In genomic region chr15:64144565-64145281, GRCh38 we compare ENCODE assay signal across 1 cellular context.
TF ChIP-seq lines count a peak whose summit lies in the region.

No MANE protein-coding gene starts in this region.

TF ChIP-seq in WTC11, 78 proteins besides CTCF, POLR2A, EP300 and RAD21 (continued from another document):
- TF ChIP-seq, protein P1, sequence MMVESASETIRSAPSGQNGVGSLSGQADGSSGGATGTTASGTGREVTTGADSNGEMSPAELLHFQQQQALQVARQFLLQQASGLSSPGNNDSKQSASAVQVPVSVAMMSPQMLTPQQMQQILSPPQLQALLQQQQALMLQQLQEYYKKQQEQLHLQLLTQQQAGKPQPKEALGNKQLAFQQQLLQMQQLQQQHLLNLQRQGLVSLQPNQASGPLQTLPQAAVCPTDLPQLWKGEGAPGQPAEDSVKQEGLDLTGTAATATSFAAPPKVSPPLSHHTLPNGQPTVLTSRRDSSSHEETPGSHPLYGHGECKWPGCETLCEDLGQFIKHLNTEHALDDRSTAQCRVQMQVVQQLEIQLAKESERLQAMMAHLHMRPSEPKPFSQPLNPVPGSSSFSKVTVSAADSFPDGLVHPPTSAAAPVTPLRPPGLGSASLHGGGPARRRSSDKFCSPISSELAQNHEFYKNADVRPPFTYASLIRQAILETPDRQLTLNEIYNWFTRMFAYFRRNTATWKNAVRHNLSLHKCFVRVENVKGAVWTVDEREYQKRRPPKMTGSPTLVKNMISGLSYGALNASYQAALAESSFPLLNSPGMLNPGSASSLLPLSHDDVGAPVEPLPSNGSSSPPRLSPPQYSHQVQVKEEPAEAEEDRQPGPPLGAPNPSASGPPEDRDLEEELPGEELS (CRISPR knock-in tag; IDR thresholded peaks at IDR 0.05): no peak
- TF ChIP-seq, protein P2, sequence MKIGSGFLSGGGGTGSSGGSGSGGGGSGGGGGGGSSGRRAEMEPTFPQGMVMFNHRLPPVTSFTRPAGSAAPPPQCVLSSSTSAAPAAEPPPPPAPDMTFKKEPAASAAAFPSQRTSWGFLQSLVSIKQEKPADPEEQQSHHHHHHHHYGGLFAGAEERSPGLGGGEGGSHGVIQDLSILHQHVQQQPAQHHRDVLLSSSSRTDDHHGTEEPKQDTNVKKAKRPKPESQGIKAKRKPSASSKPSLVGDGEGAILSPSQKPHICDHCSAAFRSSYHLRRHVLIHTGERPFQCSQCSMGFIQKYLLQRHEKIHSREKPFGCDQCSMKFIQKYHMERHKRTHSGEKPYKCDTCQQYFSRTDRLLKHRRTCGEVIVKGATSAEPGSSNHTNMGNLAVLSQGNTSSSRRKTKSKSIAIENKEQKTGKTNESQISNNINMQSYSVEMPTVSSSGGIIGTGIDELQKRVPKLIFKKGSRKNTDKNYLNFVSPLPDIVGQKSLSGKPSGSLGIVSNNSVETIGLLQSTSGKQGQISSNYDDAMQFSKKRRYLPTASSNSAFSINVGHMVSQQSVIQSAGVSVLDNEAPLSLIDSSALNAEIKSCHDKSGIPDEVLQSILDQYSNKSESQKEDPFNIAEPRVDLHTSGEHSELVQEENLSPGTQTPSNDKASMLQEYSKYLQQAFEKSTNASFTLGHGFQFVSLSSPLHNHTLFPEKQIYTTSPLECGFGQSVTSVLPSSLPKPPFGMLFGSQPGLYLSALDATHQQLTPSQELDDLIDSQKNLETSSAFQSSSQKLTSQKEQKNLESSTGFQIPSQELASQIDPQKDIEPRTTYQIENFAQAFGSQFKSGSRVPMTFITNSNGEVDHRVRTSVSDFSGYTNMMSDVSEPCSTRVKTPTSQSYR (CRISPR knock-in tag; IDR thresholded peaks at IDR 0.05): no peak
- TF ChIP-seq SMAD3 (CRISPR knock-in tag; IDR thresholded peaks at IDR 0.05; ENCODE audit: borderline replicate concordance) (no peak), MLX (CRISPR knock-in tag; IDR thresholded peaks at IDR 0.05) (no peak), NR2C2 (CRISPR knock-in tag; IDR thresholded peaks at IDR 0.05) (no peak), JUN (CRISPR knock-in tag; IDR thresholded peaks at IDR 0.05) (no peak), ZNF263 (CRISPR knock-in tag; IDR thresholded peaks at IDR 0.05; ENCODE audit: low read depth) (no peak)
- TF ChIP-seq, protein P3, sequence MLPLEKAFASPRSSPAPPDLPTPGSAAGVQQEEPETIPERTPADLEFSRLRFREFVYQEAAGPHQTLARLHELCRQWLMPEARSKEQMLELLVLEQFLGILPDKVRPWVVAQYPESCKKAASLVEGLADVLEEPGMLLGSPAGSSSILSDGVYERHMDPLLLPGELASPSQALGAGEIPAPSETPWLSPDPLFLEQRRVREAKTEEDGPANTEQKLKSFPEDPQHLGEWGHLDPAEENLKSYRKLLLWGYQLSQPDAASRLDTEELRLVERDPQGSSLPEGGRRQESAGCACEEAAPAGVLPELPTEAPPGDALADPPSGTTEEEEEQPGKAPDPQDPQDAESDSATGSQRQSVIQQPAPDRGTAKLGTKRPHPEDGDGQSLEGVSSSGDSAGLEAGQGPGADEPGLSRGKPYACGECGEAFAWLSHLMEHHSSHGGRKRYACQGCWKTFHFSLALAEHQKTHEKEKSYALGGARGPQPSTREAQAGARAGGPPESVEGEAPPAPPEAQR (CRISPR knock-in tag; IDR thresholded peaks at IDR 0.05): no peak
